In genomic region chr19:13689050-13689449, GRCh38 we compare ENCODE assay signal across 11 cellular contexts.
A peak's percentile ranks its signal among the peaks of the same experiment; 100 is the strongest.
DNase-seq lines count a peak whose midpoint lies in the region; ATAC-seq and TF ChIP-seq lines count a peak whose summit lies in the region.
"Had no signal": no experiment of that assay in that cellular context is flagged by ENCODE, and none has a peak within 500 bp of the region (broad histone marks: within the 10 kb centered on the region; RNA-seq: fewer than 3 reads in every experiment).

No MANE protein-coding gene starts in this region.

- no peak overlapping the region for H2AK5ac ChIP-seq in neuronal stem cell (ENCODE audit: low read depth, low read length)

- intact Hi-C loops in tibial artery (cut with DNase I; ENCODE audit: low total_unique reads), result no loop called here

- WGBS in neuronal stem cell (ENCODE audit: extremely low coverage in 2 of 2, insufficient read length in 2 of 2, insufficient replicate concordance in 1 of 2), 2 donors, result no CpG with 5 or more reads among the region's 3 CpGs

- no peak for ATAC-seq in activated naive CD8-positive, alpha-beta T cell treated with anti-CD3 and anti-CD28 coated beads, Interleukin-2, amount 50 U/mL, for 24 hours
- ATAC-seq in GM21526 (IDR thresholded peaks at IDR 0.05; ENCODE audit: low FRiP score, unreplicated experiment), result no peak
- ATAC-seq: pancreas had no signal

- H2AFZ ChIP-seq in neuronal stem cell (ENCODE audit: low read length), result peak overlapping the region; percentile 18

- no peak overlapping the region for H2BK15ac ChIP-seq in neuronal stem cell (ENCODE audit: low read length)

- H3K9me3 Mint-ChIP-seq in activated naive CD8-positive, alpha-beta T cell treated with anti-CD3 and anti-CD28 coated beads, Interleukin-2, amount 50 U/mL, for 24 hours, result no peaks in the 10 kb centered on the region
- H3K9me3 Mint-ChIP-seq in activated naive CD8-positive, alpha-beta T cell treated with anti-CD3 and anti-CD28 coated beads for 36 hours, result no peaks in the 10 kb centered on the region
- H3K9me3 Mint-ChIP-seq: activated naive CD4-positive, alpha-beta T cell treated with anti-CD3 and anti-CD28 coated beads, Interleukin-2, amount 10 ng/mL, durations not matched to agents 7 days and 5 days had no signal

- H3K23ac ChIP-seq in neuronal stem cell (ENCODE audit: low read depth, low read length, poor library complexity), result no peak overlapping the region

- DNase-seq in activated naive CD8-positive, alpha-beta T cell treated with anti-CD3 and anti-CD28 coated beads, Interleukin-2, amount 50 U/mL, for 24 hours, result peak; percentile 2
- DNase-seq in activated naive CD8-positive, alpha-beta T cell treated with anti-CD3 and anti-CD28 coated beads for 36 hours, result no peak
- DNase-seq in LHCN-M2 (ENCODE audit: low read depth) (peak; percentile 43), adipocyte (ENCODE audit: low read depth) (peak; percentile 20), neuronal stem cell (ENCODE audit: low spot score) (peak; percentile 14), tibial artery (no peak), NCI-H187 treated with DMSO at 0.1 percent for 48 hours (lab: John Stamatoyannopoulos, UW) (no peak)
- DNase-seq: activated naive CD4-positive, alpha-beta T cell treated with anti-CD3 and anti-CD28 coated beads, Interleukin-2, amount 10 ng/mL, durations not matched to agents 7 days and 5 days; foreskin melanocyte; pancreas had no signal

- H3K27ac ChIP-seq in neuronal stem cell (replicated peaks; ENCODE audit: low read length), result no peak overlapping the region
- H3K27ac ChIP-seq in tibial artery, result no peak overlapping the region
- H3K27ac ChIP-seq: pancreas had no signal

- no peak overlapping the region for H3K4me3 Mint-ChIP-seq in activated naive CD8-positive, alpha-beta T cell treated with anti-CD3 and anti-CD28 coated beads, Interleukin-2, amount 50 U/mL, for 24 hours
- H3K4me3 Mint-ChIP-seq in activated naive CD8-positive, alpha-beta T cell treated with anti-CD3 and anti-CD28 coated beads for 36 hours, result no peak overlapping the region
- H3K4me3 Mint-ChIP-seq: activated naive CD4-positive, alpha-beta T cell treated with anti-CD3 and anti-CD28 coated beads, Interleukin-2, amount 10 ng/mL, durations not matched to agents 7 days and 5 days had no signal

- no peak overlapping the region for H3K18ac ChIP-seq in neuronal stem cell (ENCODE audit: low read length)

- no peak overlapping the region for H3K4ac ChIP-seq in neuronal stem cell (ENCODE audit: low read length)

- no peak overlapping the region for H3K4me3 ChIP-seq in adipocyte (ENCODE audit: low read length)
- H3K4me3 ChIP-seq in neuronal stem cell (ENCODE audit: low read length in 2 of 2), result peak overlapping the region in 1 of 2 donors; percentile 38
- H3K4me3 ChIP-seq in tibial artery, result no peak overlapping the region
- H3K4me3 ChIP-seq: pancreas had no signal

- no peak overlapping the region for H3K27ac Mint-ChIP-seq in activated naive CD8-positive, alpha-beta T cell treated with anti-CD3 and anti-CD28 coated beads, Interleukin-2, amount 50 U/mL, for 24 hours
- no peak overlapping the region for H3K27ac Mint-ChIP-seq in activated naive CD8-positive, alpha-beta T cell treated with anti-CD3 and anti-CD28 coated beads for 36 hours
- H3K27ac Mint-ChIP-seq: activated naive CD4-positive, alpha-beta T cell treated with anti-CD3 and anti-CD28 coated beads, Interleukin-2, amount 10 ng/mL, durations not matched to agents 7 days and 5 days had no signal

- peaks cover 12% of the 10 kb centered on the region for H3K27me3 Mint-ChIP-seq in activated naive CD8-positive, alpha-beta T cell treated with anti-CD3 and anti-CD28 coated beads, Interleukin-2, amount 50 U/mL, for 24 hours
- H3K27me3 Mint-ChIP-seq in activated naive CD8-positive, alpha-beta T cell treated with anti-CD3 and anti-CD28 coated beads for 36 hours, result peaks cover 15% of the 10 kb centered on the region
- H3K27me3 Mint-ChIP-seq: activated naive CD4-positive, alpha-beta T cell treated with anti-CD3 and anti-CD28 coated beads, Interleukin-2, amount 10 ng/mL, durations not matched to agents 7 days and 5 days had no signal

- H3K9me3 ChIP-seq in adipocyte (ENCODE audit: control insufficient read depth, low read length) (no peaks in the 10 kb centered on the region), neuronal stem cell (replicated peaks in 1 of 2; ENCODE audit: control insufficient read depth in 2 of 2, insufficient read depth in 1 of 2, low read depth in 1 of 2, low read length in 2 of 2) (peaks cover 0 to 3% of the 10 kb centered on the region in 2 donors), tibial artery (no peaks in the 10 kb centered on the region)
- H3K9me3 ChIP-seq: pancreas had no signal

- H2BK12ac ChIP-seq in neuronal stem cell (ENCODE audit: low read length), result no peak overlapping the region

- peaks cover 3% of the 10 kb centered on the region for H3K27me3 ChIP-seq in adipocyte (replicated peaks; ENCODE audit: control insufficient read depth, insufficient read depth, low read length)
- H3K27me3 ChIP-seq in neuronal stem cell (ENCODE audit: control insufficient read depth in 3 of 3, insufficient read depth in 3 of 3, low read depth in 1 of 3, low read length in 3 of 3), result peaks cover 0 to 6% (median 0%) of the 10 kb centered on the region in 3 experiments
- H3K27me3 ChIP-seq in tibial artery, result peaks cover 0 to 45% of the 10 kb centered on the region in 2 donors
- H3K27me3 ChIP-seq: pancreas had no signal

- H3K36me3 ChIP-seq in adipocyte (ENCODE audit: control insufficient read depth, insufficient read depth, low read length, severe bottlenecking) (no peaks in the 10 kb centered on the region), neuronal stem cell (replicated peaks in 1 of 2; ENCODE audit: control insufficient read depth in 2 of 2, insufficient read depth in 2 of 2, low read length in 2 of 2) (no peaks in the 10 kb centered on the region), tibial artery (no peaks in the 10 kb centered on the region)
- H3K36me3 ChIP-seq: pancreas had no signal

- no peak overlapping the region for H2BK5ac ChIP-seq in neuronal stem cell (ENCODE audit: low read length)

- no peaks in the 10 kb centered on the region for H3K79me1 ChIP-seq in neuronal stem cell (ENCODE audit: low read depth, low read length)

- no peak overlapping the region for H3K4me2 ChIP-seq in neuronal stem cell (ENCODE audit: insufficient read depth, low read length, poor library complexity, severe bottlenecking)

- H3K14ac ChIP-seq in neuronal stem cell (ENCODE audit: low read length), result no peak overlapping the region

- H4K8ac ChIP-seq in neuronal stem cell (ENCODE audit: low read depth, low read length), result no peak overlapping the region

- H3K9ac ChIP-seq in adipocyte (ENCODE audit: low read length) (no peak overlapping the region), neuronal stem cell (ENCODE audit: low read depth, low read length, poor library complexity) (no peak overlapping the region)

- no peak for TF ChIP-seq CTCF in tibial artery (IDR thresholded peaks at IDR 0.05)

- H4K91ac ChIP-seq in neuronal stem cell (ENCODE audit: low read depth, low read length, poor library complexity), result no peak overlapping the region

- H3K4me1 Mint-ChIP-seq in activated naive CD8-positive, alpha-beta T cell treated with anti-CD3 and anti-CD28 coated beads, Interleukin-2, amount 50 U/mL, for 24 hours, result peaks cover 4% of the 10 kb centered on the region
- peaks cover 5% of the 10 kb centered on the region for H3K4me1 Mint-ChIP-seq in activated naive CD8-positive, alpha-beta T cell treated with anti-CD3 and anti-CD28 coated beads for 36 hours
- H3K4me1 Mint-ChIP-seq: activated naive CD4-positive, alpha-beta T cell treated with anti-CD3 and anti-CD28 coated beads, Interleukin-2, amount 10 ng/mL, durations not matched to agents 7 days and 5 days had no signal

- H3K36me3 Mint-ChIP-seq in activated naive CD8-positive, alpha-beta T cell treated with anti-CD3 and anti-CD28 coated beads, Interleukin-2, amount 50 U/mL, for 24 hours (ENCODE audit: low read depth), result no peaks in the 10 kb centered on the region
- no peaks in the 10 kb centered on the region for H3K36me3 Mint-ChIP-seq in activated naive CD8-positive, alpha-beta T cell treated with anti-CD3 and anti-CD28 coated beads for 36 hours
- H3K36me3 Mint-ChIP-seq: activated naive CD4-positive, alpha-beta T cell treated with anti-CD3 and anti-CD28 coated beads, Interleukin-2, amount 10 ng/mL, durations not matched to agents 7 days and 5 days had no signal

- no peak overlapping the region for H2BK120ac ChIP-seq in neuronal stem cell (ENCODE audit: low read depth, low read length)

- H3K4me1 ChIP-seq in adipocyte (ENCODE audit: control insufficient read depth, insufficient read depth, low read length) (peaks cover 3% of the 10 kb centered on the region), neuronal stem cell (ENCODE audit: control insufficient read depth in 2 of 2, insufficient read depth in 1 of 2, low read depth in 1 of 2, low read length in 2 of 2) (no peaks in the 10 kb centered on the region), tibial artery (no peaks in the 10 kb centered on the region)
- H3K4me1 ChIP-seq: pancreas had no signal

Comparison
In these comparisons a context has a peak if more than half of its experiments do, and no peak if none do; other contexts are left out.
1. DNase-seq: peak in activated naive CD8-positive, alpha-beta T cell treated with anti-CD3 and anti-CD28 coated beads, Interleukin-2, amount 50 U/mL, for 24 hours (single experiment), LHCN-M2 (single experiment), adipocyte (single experiment) and neuronal stem cell (single experiment); none in activated naive CD8-positive, alpha-beta T cell treated with anti-CD3 and anti-CD28 coated beads for 36 hours (single experiment), tibial artery (0 of 2) and NCI-H187 treated with DMSO at 0.1 percent for 48 hours (single experiment).